ENCODE assay signal across 8 cellular contexts in genomic region chr7:3089493-3089892, GRCh38. TPM values are rescaled to one million over a fixed set of nuclear protein-coding genes. Genes with fewer than 3 reads are reported as not detected.
DNase-seq lines count a peak whose midpoint lies in the region; ATAC-seq and TF ChIP-seq lines count a peak whose summit lies in the region.

No MANE protein-coding gene starts in this region.

- no peak overlapping the region for H3K4me3 Mint-ChIP-seq in activated naive CD4-positive, alpha-beta T cell treated with anti-CD3 and anti-CD28 coated beads, Interleukin-2, amount 10 ng/mL, durations not matched to agents 7 days and 5 days

- TF ChIP-seq POLR2A in Peyer's patch (IDR thresholded peaks at IDR 0.05): no peak

- H3K27ac ChIP-seq in Peyer's patch: no peak overlapping the region
- H3K27ac ChIP-seq in thoracic aorta: no peak overlapping the region

- no peak overlapping the region for H3K27ac Mint-ChIP-seq in activated naive CD4-positive, alpha-beta T cell treated with anti-CD3 and anti-CD28 coated beads, Interleukin-2, amount 10 ng/mL, durations not matched to agents 7 days and 5 days

- H3K4me1 ChIP-seq in Peyer's patch (peaks cover 0 to 8% (median 4%) of the 10 kb centered on the region in 4 donors), thoracic aorta (ENCODE audit: control insufficient read depth in 1 of 2, low read depth in 2 of 2) (no peaks in the 10 kb centered on the region)

- H3K27me3 ChIP-seq in Peyer's patch: no peaks in the 10 kb centered on the region
- no peaks in the 10 kb centered on the region for H3K27me3 ChIP-seq in thoracic aorta (replicated peaks; ENCODE audit: insufficient read depth)

- peaks cover 2% of the 10 kb centered on the region for H3K36me3 Mint-ChIP-seq in activated naive CD4-positive, alpha-beta T cell treated with anti-CD3 and anti-CD28 coated beads, Interleukin-2, amount 10 ng/mL, durations not matched to agents 7 days and 5 days

- H3K27me3 Mint-ChIP-seq in activated naive CD4-positive, alpha-beta T cell treated with anti-CD3 and anti-CD28 coated beads, Interleukin-2, amount 10 ng/mL, durations not matched to agents 7 days and 5 days: peaks cover 12% of the 10 kb centered on the region

- H3K9me3 Mint-ChIP-seq in activated naive CD4-positive, alpha-beta T cell treated with anti-CD3 and anti-CD28 coated beads, Interleukin-2, amount 10 ng/mL, durations not matched to agents 7 days and 5 days: no peaks in the 10 kb centered on the region

- TF ChIP-seq CTCF in Peyer's patch (IDR thresholded peaks at IDR 0.05) (peak in 5 of 6 experiments; percentile 6 to 41 (median 35)), fibroblast of villous mesenchyme (IDR thresholded peaks at IDR 0.05; ENCODE audit: insufficient read depth, low read depth, low read length) (peak; percentile 41), thoracic aorta (IDR thresholded peaks at IDR 0.05) (peak; percentile 57)

- H3K36me3 ChIP-seq in Peyer's patch (no peaks in the 10 kb centered on the region), thoracic aorta (no peaks in the 10 kb centered on the region)

- DNase-seq in activated naive CD4-positive, alpha-beta T cell treated with anti-CD3 and anti-CD28 coated beads, Interleukin-2, amount 10 ng/mL, durations not matched to agents 7 days and 5 days: peak; percentile 38
- DNase-seq in activated naive CD4-positive, alpha-beta T cell treated with Interleukin-2 at 50 U/mL for 16 hours: no peak
- DNase-seq in Peyer's patch: no peak
- DNase-seq in fibroblast of villous mesenchyme (ENCODE audit: low read depth): no peak
- DNase-seq in thoracic aorta (ENCODE audit: low spot score): no peak

- no peak for ATAC-seq in thoracic aorta (ENCODE audit: insufficient number of reproducible peaks, low FRiP score, low read depth)
- no peak for ATAC-seq in GM21825 (IDR thresholded peaks at IDR 0.05; ENCODE audit: unreplicated experiment)
- no peak for ATAC-seq in HG02852 (IDR thresholded peaks at IDR 0.05; ENCODE audit: unreplicated experiment)
- ATAC-seq in GM21390 (IDR thresholded peaks at IDR 0.05; ENCODE audit: unreplicated experiment): no peak

- H3K4me3 ChIP-seq in Peyer's patch (no peak overlapping the region), fibroblast of villous mesenchyme (ENCODE audit: low read depth, low read length) (no peak overlapping the region), thoracic aorta (no peak overlapping the region)

- H3K9me3 ChIP-seq in Peyer's patch: no peaks in the 10 kb centered on the region
- no peaks in the 10 kb centered on the region for H3K9me3 ChIP-seq in thoracic aorta

- H3K4me1 Mint-ChIP-seq in activated naive CD4-positive, alpha-beta T cell treated with anti-CD3 and anti-CD28 coated beads, Interleukin-2, amount 10 ng/mL, durations not matched to agents 7 days and 5 days: peaks cover 49% of the 10 kb centered on the region

- CTCF ChIA-PET in activated naive CD4-positive, alpha-beta T cell treated with anti-CD3 and anti-CD28 coated beads, Interleukin-2, amount 10 ng/mL, durations not matched to agents 7 days and 5 days (lab: Charles Lee): interaction anchor here (0.9 to 6.8 kb wide), 9 partner anchors 9 to 224 kb away, joined by 3 to 68 read pairs (median 4); no protein-coding TSS in a partner anchor

RNA-seq across cellular contexts. Expression of gene CARD11, which starts 45.8 kb away (rescaled TPM):
- total RNA-seq in Peyer's patch: 10 to 100 TPM in 1 of 4 donors, 1 to 10 TPM in 3; 3.1 to 53.6 (median 5.9) TPM
- total RNA-seq in fibroblast of villous mesenchyme: under 0.01 TPM in 1 of 2 replicates, not detected in the other
- total RNA-seq in thoracic aorta: 1 to 10 TPM; 3.7 to 4.4 TPM
